21 cellular contexts compared by ENCODE assay signal in the genomic region with DNA sequence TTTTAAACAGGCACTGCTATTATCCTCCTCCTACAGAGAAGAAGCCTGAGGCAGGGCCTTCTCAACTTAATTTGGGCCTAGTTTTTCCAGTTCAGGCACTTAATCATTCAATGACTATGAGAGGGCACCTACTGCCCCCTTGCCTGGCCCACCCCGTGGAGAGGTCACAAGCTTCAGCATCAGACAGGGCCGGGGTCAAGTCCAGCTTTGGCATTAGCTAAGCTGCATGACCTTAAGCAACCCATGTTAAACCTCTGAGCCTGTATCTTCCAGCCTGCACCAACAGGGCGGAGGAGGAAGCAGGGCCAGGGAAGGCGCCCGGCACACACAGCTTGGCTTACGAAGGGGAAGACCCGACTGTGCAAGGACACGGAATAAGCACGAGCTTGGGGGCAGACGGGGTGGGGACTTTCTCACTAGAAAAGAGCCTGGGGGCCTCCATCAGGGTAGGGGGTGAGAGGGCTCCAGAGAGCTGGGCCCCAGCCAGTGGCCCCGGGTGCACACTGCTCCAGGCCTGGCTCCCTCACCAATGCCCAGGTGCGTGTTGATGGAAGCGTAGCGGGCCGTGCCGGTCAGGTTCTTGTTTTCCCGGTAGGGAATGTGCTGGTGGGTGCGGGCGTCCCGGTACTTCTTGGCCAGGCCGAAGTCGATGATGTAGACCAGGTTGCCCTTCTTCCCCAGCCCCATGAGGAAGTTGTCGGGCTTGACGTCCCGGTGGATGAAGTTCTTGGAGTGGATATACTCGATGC. TPM values are rescaled to one million over a fixed set of nuclear protein-coding genes. Genes with fewer than 3 reads are reported as not detected.
DNase-seq lines count a peak whose midpoint lies in the region; ATAC-seq and TF ChIP-seq lines count a peak whose summit lies in the region.
"Had no signal": no experiment of that assay in that cellular context is flagged by ENCODE, and none has a peak within 500 bp of the region (broad histone marks: within the 10 kb centered on the region; RNA-seq: fewer than 3 reads in every experiment).

No MANE protein-coding gene starts in this region.

- no peak for DNase-seq in cardiac muscle cell (ENCODE audit: low read depth in 1 of 2, low spot score in 1 of 2)
- no peak for DNase-seq in right cardiac atrium
- DNase-seq in endodermal cell: no peak
- no peak for DNase-seq in mesothelial cell of epicardium (ENCODE audit: low spot score in 2 of 2, unreplicated experiment in 2 of 2)
- DNase-seq in ecto neural progenitor cell (ENCODE audit: low spot score): no peak
- no peak for DNase-seq in KBM-7
- DNase-seq: activated CD4-positive, alpha-beta T cell treated with anti-CD3 and anti-CD28 coated beads for 48 hours; aorta; DND-41; GM23248; NCI-H1105; NCI-H2081; NCI-H82; OCI-M1; stimulated activated CD4-positive, alpha-beta T cell treated with anti-CD3 and anti-CD28 coated beads, Interleukin-4, amount 100 ng/mL, for 4 hours; stomach; upper lobe of left lung had no signal

- H3K27me3 Mint-ChIP-seq in endodermal cell (ENCODE audit: insufficient read depth): no peaks in the 10 kb centered on the region
- H3K27me3 Mint-ChIP-seq in mesothelial cell of epicardium (ENCODE audit: low read depth): no peaks in the 10 kb centered on the region
- no peaks in the 10 kb centered on the region for H3K27me3 Mint-ChIP-seq in stimulated activated memory B cell treated with anti-CD40 and anti-IgM and Interleukin-4, amounts not matched to agents 10 μg/mL and 1 μg/mL and 100 μg/mL, for 72 hours

- H3K27ac Mint-ChIP-seq in endodermal cell (peak overlapping the region; percentile 48), mesothelial cell of epicardium (peak overlapping the region; percentile 71)
- H3K27ac Mint-ChIP-seq in stimulated activated memory B cell treated with anti-CD40 and anti-IgM and Interleukin-4, amounts not matched to agents 10 μg/mL and 1 μg/mL and 100 μg/mL, for 72 hours: peak overlapping the region; percentile 42

- H3K9me3 Mint-ChIP-seq in endodermal cell: no peaks in the 10 kb centered on the region
- H3K9me3 Mint-ChIP-seq in mesothelial cell of epicardium: no peaks in the 10 kb centered on the region
- H3K9me3 Mint-ChIP-seq in stimulated activated memory B cell treated with anti-CD40 and anti-IgM and Interleukin-4, amounts not matched to agents 10 μg/mL and 1 μg/mL and 100 μg/mL, for 72 hours: no peaks in the 10 kb centered on the region
- H3K9me3 Mint-ChIP-seq: activated naive CD4-positive, alpha-beta T cell treated with anti-CD3 and anti-CD28 coated beads, Interleukin-2, amount 50 U/mL, for 72 hours had no signal

- intact Hi-C loops in right cardiac atrium (cut with DNase I): no loop called here

- 87% methylated on average over 26 of the region's 26 CpGs for WGBS in right cardiac atrium
- WGBS in endodermal cell (ENCODE audit: insufficient coverage in 1 of 2, insufficient read length in 1 of 2), 2 experiments: 97 to 98% methylated on average over 15 to 26 of the region's 26 CpGs

- H3K36me3 Mint-ChIP-seq in endodermal cell (ENCODE audit: low read depth): peaks cover 77% of the 10 kb centered on the region
- peaks cover 32% of the 10 kb centered on the region for H3K36me3 Mint-ChIP-seq in mesothelial cell of epicardium
- H3K36me3 Mint-ChIP-seq in stimulated activated memory B cell treated with anti-CD40 and anti-IgM and Interleukin-4, amounts not matched to agents 10 μg/mL and 1 μg/mL and 100 μg/mL, for 72 hours: peaks cover 54% of the 10 kb centered on the region

- no peak overlapping the region for H3K4me3 Mint-ChIP-seq in endodermal cell
- H3K4me3 Mint-ChIP-seq in mesothelial cell of epicardium: no peak overlapping the region
- H3K4me3 Mint-ChIP-seq in stimulated activated memory B cell treated with anti-CD40 and anti-IgM and Interleukin-4, amounts not matched to agents 10 μg/mL and 1 μg/mL and 100 μg/mL, for 72 hours: no peak overlapping the region

- H3K4me1 ChIP-seq in cardiac muscle cell (ENCODE audit: low read depth) (no peaks in the 10 kb centered on the region), right cardiac atrium (ENCODE audit: control insufficient read depth, insufficient read depth, low read length) (peaks cover 12% of the 10 kb centered on the region), endodermal cell (ENCODE audit: control insufficient read depth, insufficient read depth, low read length) (no peaks in the 10 kb centered on the region)

- H3K27me3 ChIP-seq in cardiac muscle cell (no peaks in the 10 kb centered on the region), right cardiac atrium (ENCODE audit: control insufficient read depth, insufficient read depth) (no peaks in the 10 kb centered on the region), endodermal cell (ENCODE audit: control insufficient read depth, insufficient read depth, low read length, poor library complexity, severe bottlenecking) (no peaks in the 10 kb centered on the region)
- H3K27me3 ChIP-seq: SJSA1, stomach, upper lobe of left lung had no signal

- ATAC-seq in right cardiac atrium (no peak), HG03460 (IDR thresholded peaks at IDR 0.05; ENCODE audit: unreplicated experiment) (no peak)
- no peak for ATAC-seq in stimulated activated memory B cell treated with anti-CD40 and anti-IgM and Interleukin-4, amounts not matched to agents 10 μg/mL and 1 μg/mL and 100 μg/mL, for 72 hours
- ATAC-seq: activated naive CD4-positive, alpha-beta T cell treated with anti-CD3 and anti-CD28 coated beads, Interleukin-2, amount 50 U/mL, for 72 hours had no signal

- H3K4me1 Mint-ChIP-seq in endodermal cell (peaks cover 3% of the 10 kb centered on the region), mesothelial cell of epicardium (peaks cover 24% of the 10 kb centered on the region)
- H3K4me1 Mint-ChIP-seq in stimulated activated memory B cell treated with anti-CD40 and anti-IgM and Interleukin-4, amounts not matched to agents 10 μg/mL and 1 μg/mL and 100 μg/mL, for 72 hours: peaks cover 23% of the 10 kb centered on the region

- H3K36me3 ChIP-seq in cardiac muscle cell (peaks cover 82% of the 10 kb centered on the region), endodermal cell (ENCODE audit: control insufficient read depth, insufficient read depth, low read length) (peaks cover 88% of the 10 kb centered on the region)

- no peaks in the 10 kb centered on the region for H3K9me3 ChIP-seq in cardiac muscle cell (ENCODE audit: low read depth)
- H3K9me3 ChIP-seq in right cardiac atrium (ENCODE audit: control insufficient read depth, low read length): no peaks in the 10 kb centered on the region
- no peaks in the 10 kb centered on the region for H3K9me3 ChIP-seq in endodermal cell (ENCODE audit: control insufficient read depth, low read length)
- H3K9me3 ChIP-seq: SJSA1, stomach, upper lobe of left lung had no signal

- H3K27ac ChIP-seq in cardiac muscle cell (peak overlapping the region; percentile 48), right cardiac atrium (ENCODE audit: low read length) (no peak overlapping the region), endodermal cell (ENCODE audit: low read depth, low read length) (no peak overlapping the region)
- H3K27ac ChIP-seq: GM23248, SJSA1, upper lobe of left lung had no signal

- TF ChIP-seq CTCF in cardiac muscle cell (IDR thresholded peaks at IDR 0.05; ENCODE audit: low read depth, low read length) (no peak), endodermal cell (conservative IDR thresholded peaks at IDR 0.05) (no peak), mesothelial cell of epicardium (IDR thresholded peaks at IDR 0.05; ENCODE audit: unreplicated experiment) (no peak)

- H3K4me3 ChIP-seq in cardiac muscle cell: no peak overlapping the region
- no peak overlapping the region for H3K4me3 ChIP-seq in right cardiac atrium (ENCODE audit: low read length)
- H3K4me3 ChIP-seq in endodermal cell (ENCODE audit: low read length): no peak overlapping the region
- H3K4me3 ChIP-seq: GM23248, SJSA1, stomach, upper lobe of left lung had no signal

- in situ Hi-C loops in KBM-7 (cut with MboI; ENCODE audit: low pct_unique_long_range_greater_than_20kb, low sequenced_read_pairs): no loop called here

- H3K9ac ChIP-seq in endodermal cell (ENCODE audit: extremely low read depth, low read length, poor library complexity, severe bottlenecking): no peak overlapping the region
- H3K9ac ChIP-seq: GM23248 had no signal

RNA-seq across cellular contexts. Expression of gene CSNK1E, which starts 16.9 kb away (rescaled TPM):
- total RNA-seq in cardiac muscle cell (198 and 262 TPM in 2 replicates), right cardiac atrium (10 to 100 TPM; 69.7 to 88.6 (median 81.0) TPM), endodermal cell (100 to 1,000 TPM; 224 to 229 TPM), mesothelial cell of epicardium (261 to 264 TPM (median 261 TPM) in 3 replicates)
- polyA plus RNA-seq in cardiac muscle cell (179 and 193 TPM in 2 replicates), right cardiac atrium (76.3 TPM)
- polyA plus RNA-seq in endodermal cell (2013, experiment 1 of 2): 167 TPM
- polyA plus RNA-seq in endodermal cell (2013, experiment 2 of 2): 148 TPM

RNA-seq across cellular contexts. Expression of gene TMEM184B, which starts 27.6 kb away (rescaled TPM):
- 65.7 and 70.3 TPM in 2 replicates for total RNA-seq in cardiac muscle cell
- polyA plus RNA-seq in cardiac muscle cell: 59.6 and 68.8 TPM in 2 replicates
- total RNA-seq in right cardiac atrium: 10 to 100 TPM; 48.2 to 55.8 (median 49.5) TPM
- polyA plus RNA-seq in right cardiac atrium: 32.2 TPM
- 10 to 100 TPM; 55.4 to 57.6 TPM for total RNA-seq in endodermal cell
- polyA plus RNA-seq in endodermal cell (2013, experiment 1 of 2): 56.1 TPM
- 47.2 TPM for polyA plus RNA-seq in endodermal cell (2013, experiment 2 of 2)
- total RNA-seq in mesothelial cell of epicardium: 61.4 to 64.0 TPM (median 62.8 TPM) in 3 replicates
